ENCODE assay signal across 22 cellular contexts in genomic region chr4:3700223-3700622, GRCh38.
"Had no signal": no experiment of that assay in that cellular context is flagged by ENCODE, and none has a peak within 500 bp of the region (broad histone marks: within the 10 kb centered on the region; RNA-seq: fewer than 3 reads in every experiment).

No MANE protein-coding gene starts in this region.

- FAIRE-seq: islet of Langerhans, pancreas had no signal

- H3K27me3 ChIP-seq: thyroid gland, uterus had no signal

- H3K9me3 ChIP-seq: pancreas, prostate gland, right lobe of liver, thyroid gland, uterus had no signal

- H3K4me3 ChIP-seq: dorsolateral prefrontal cortex, heart left ventricle, lung, neural progenitor cell, pancreas, prostate gland, right lobe of liver, stomach, thyroid gland, uterus had no signal

- H3K36me3 Mint-ChIP-seq: natural killer cell treated with Interleukin-12 subunit alpha and Interleukin-12 subunit beta and Interleukin-15 and Interleukin-18, amount 100 ng/mL, for 72 hours; neural progenitor cell had no signal

- H2AFZ ChIP-seq: neural progenitor cell had no signal

- H3K27ac Mint-ChIP-seq: natural killer cell treated with Interleukin-12 subunit alpha and Interleukin-12 subunit beta and Interleukin-15 and Interleukin-18, amount 100 ng/mL, for 72 hours; neural progenitor cell; type B pancreatic cell had no signal

- ATAC-seq: heart left ventricle; left lobe of liver; natural killer cell treated with Interleukin-12 subunit alpha and Interleukin-12 subunit beta and Interleukin-15 and Interleukin-18, amount 100 ng/mL, for 72 hours; pancreas; right lobe of liver had no signal

- H3K27ac ChIP-seq: dorsolateral prefrontal cortex, heart left ventricle, neural progenitor cell, pancreas, prostate gland, right lobe of liver, stomach, thyroid gland, uterus had no signal

- H3K4me1 ChIP-seq: heart left ventricle, pancreas, prostate gland, right lobe of liver, stomach, thyroid gland, uterus had no signal

- H3K4me2 ChIP-seq: neural progenitor cell had no signal

- H3K36me3 ChIP-seq: heart left ventricle, neural progenitor cell, pancreas, prostate gland, right lobe of liver, stomach, thyroid gland, uterus had no signal

- DNase-seq: cortex of kidney; effector CD8-positive, alpha-beta T cell; foreskin melanocyte; hypothalamus; mesenchymal stem cell; midbrain; occipital lobe; stimulated activated naive CD4-positive, alpha-beta T cell; stomach; thyroid gland; uterus had no signal

- H3K9ac ChIP-seq: neural progenitor cell had no signal
